ENCODE assay signal across 18 cellular contexts in genomic region chr2:50181212-50181611, GRCh38.
"Had no signal": no experiment of that assay in that cellular context is flagged by ENCODE, and none has a peak within 500 bp of the region (broad histone marks: within the 10 kb centered on the region; RNA-seq: fewer than 3 reads in every experiment).

No MANE protein-coding gene starts in this region.

- ATAC-seq: activated T-helper 17 cell treated with anti-CD3 and anti-CD28 coated beads, Interleukin-2, amount 50 U/mL, for 72 hours; body of pancreas; effector memory CD8-positive, alpha-beta T cell; gastroesophageal sphincter; left cardiac atrium; stimulated activated naive CD8-positive, alpha-beta T cell treated with anti-CD3 and anti-CD28 coated beads, Interleukin-15, Interleukin-2, amounts not matched to agents 100 U/mL and 50 U/mL, for 24 hours had no signal

- H3K9me3 ChIP-seq: adrenal gland, body of pancreas, gastroesophageal sphincter, suprapubic skin, upper lobe of left lung had no signal

- H3K4me3 ChIP-seq: adrenal gland, body of pancreas, gastroesophageal sphincter, suprapubic skin, upper lobe of left lung had no signal

- H3K27me3 ChIP-seq: adrenal gland, body of pancreas, gastroesophageal sphincter, suprapubic skin, upper lobe of left lung had no signal

- H3K27ac ChIP-seq: adrenal gland, body of pancreas, gastroesophageal sphincter, suprapubic skin, upper lobe of left lung had no signal

- DNase-seq: activated CD4-positive, alpha-beta T cell treated with anti-CD3 and anti-CD28 coated beads, Interleukin-2, amount 10 ng/mL, durations not matched to agents 7 days and 5 days; activated CD4-positive, CD25-positive, alpha-beta regulatory T cell; activated naive CD4-positive, alpha-beta T cell treated with anti-CD3 and anti-CD28 coated beads, Interleukin-2, amount 10 ng/mL, durations not matched to agents 7 days and 5 days; activated T-cell treated with anti-CD3 and anti-CD28 coated beads for 4 hours; adrenal gland; body of pancreas; cerebellar nuclear complex; effector memory CD8-positive, alpha-beta T cell; left cardiac atrium; nephron progenitor cell; stimulated activated CD4-positive, alpha-beta T cell treated with anti-CD3 and anti-CD28 coated beads, Interleukin-2, amount 100 ng/mL, for 48 hours; stimulated activated CD8-positive, alpha-beta memory T cell treated with anti-CD3 and anti-CD28 coated beads, Interleukin-4, amount 100 ng/mL, for 48 hours; stimulated activated naive CD8-positive, alpha-beta T cell treated with anti-CD3 and anti-CD28 coated beads, Interleukin-15, Interleukin-2, amounts not matched to agents 100 U/mL and 50 U/mL, for 24 hours; T-helper 2 cell; upper lobe of left lung had no signal

- H3K4me1 ChIP-seq: adrenal gland, body of pancreas, suprapubic skin, upper lobe of left lung had no signal

- H3K36me3 ChIP-seq: adrenal gland, gastroesophageal sphincter, suprapubic skin, upper lobe of left lung had no signal
